ENCODE assay signal across 21 cellular contexts in genomic region chr9:87581949-87582637, GRCh38.
DNase-seq lines count a peak whose midpoint lies in the region; ATAC-seq and TF ChIP-seq lines count a peak whose summit lies in the region.
"Had no signal": no experiment of that assay in that cellular context is flagged by ENCODE, and none has a peak within 500 bp of the region (broad histone marks: within the 10 kb centered on the region; RNA-seq: fewer than 3 reads in every experiment).

No MANE protein-coding gene starts in this region.

- peak; percentile 79 for DNase-seq in amniotic epithelial cell (ENCODE audit: low read depth)
- DNase-seq in hepatocyte (ENCODE audit: low spot score), result no peak
- DNase-seq in nephron progenitor cell, result no peak
- no peak for DNase-seq in suprapubic skin (ENCODE audit: low spot score in 2 of 2)
- no peak for DNase-seq in colonic mucosa
- DNase-seq in UCSD-AML1 (lab: John Stamatoyannopoulos, UW; ENCODE audit: unreplicated experiment), result no peak
- no peak for DNase-seq in activated CD4-positive, alpha-beta T cell treated with anti-CD3 and anti-CD28 coated beads, Interleukin-2, amount 10 ng/mL, durations not matched to agents 24 days and 14 days
- DNase-seq: activated CD4-positive, alpha-beta memory T cell treated with anti-CD3 and anti-CD28 coated beads, Interleukin-2, amount 10 ng/mL, durations not matched to agents 7 days and 5 days; activated CD4-positive, CD25-positive, alpha-beta regulatory T cell; activated gamma-delta T cell treated with Interleukin-2 at 50 U/mL for 16 hours; amniotic stem cell; Calu3; Karpas-422; mesendoderm; NCI-H187 treated with DMSO at 0.1 percent for 48 hours; spleen; stimulated activated CD4-positive, alpha-beta T cell treated with anti-CD3 and anti-CD28 coated beads, Interleukin-4, amount 100 ng/mL, for 24 hours; stimulated activated naive CD4-positive, alpha-beta T cell treated with Interleukin-2 at 50 U/mL for 16 hours; T-helper 9 cell had no signal

- peaks cover 5% of the 10 kb centered on the region for H3K27me3 Mint-ChIP-seq in nephron progenitor cell (ENCODE audit: low read depth, poor library complexity)
- H3K27me3 Mint-ChIP-seq in activated CD4-positive, alpha-beta T cell treated with anti-CD3 and anti-CD28 coated beads, Interleukin-2, amount 10 ng/mL, durations not matched to agents 24 days and 14 days, result peaks cover 3% of the 10 kb centered on the region
- H3K27me3 Mint-ChIP-seq: central memory CD8-positive, alpha-beta T cell had no signal

- H3K36me3 Mint-ChIP-seq in nephron progenitor cell (ENCODE audit: low read depth), result peaks cover 3% of the 10 kb centered on the region
- H3K36me3 Mint-ChIP-seq in activated CD4-positive, alpha-beta T cell treated with anti-CD3 and anti-CD28 coated beads, Interleukin-2, amount 10 ng/mL, durations not matched to agents 24 days and 14 days (ENCODE audit: low read depth), result no peaks in the 10 kb centered on the region

- peaks cover 40% of the 10 kb centered on the region for H3K4me1 ChIP-seq in hepatocyte (ENCODE audit: insufficient read depth)
- peaks cover 10% of the 10 kb centered on the region for H3K4me1 ChIP-seq in suprapubic skin
- H3K4me1 ChIP-seq in colonic mucosa, result peaks cover 4% of the 10 kb centered on the region

- no peak overlapping the region for H3K4me2 ChIP-seq in hepatocyte

- H3K79me2 ChIP-seq in hepatocyte, result peaks cover 70% of the 10 kb centered on the region

- peak overlapping the region; percentile 10 for H3K4me3 Mint-ChIP-seq in nephron progenitor cell
- H3K4me3 Mint-ChIP-seq in activated CD4-positive, alpha-beta T cell treated with anti-CD3 and anti-CD28 coated beads, Interleukin-2, amount 10 ng/mL, durations not matched to agents 24 days and 14 days, result no peak overlapping the region
- H3K4me3 Mint-ChIP-seq: activated CD4-positive, alpha-beta memory T cell treated with anti-CD3 and anti-CD28 coated beads, Interleukin-2, amount 10 ng/mL, durations not matched to agents 7 days and 5 days; central memory CD8-positive, alpha-beta T cell had no signal

- ATAC-seq in HG03139 (IDR thresholded peaks at IDR 0.05; ENCODE audit: unreplicated experiment), result no peak

- H4K20me1 ChIP-seq in hepatocyte (ENCODE audit: insufficient read depth, poor library complexity, severe bottlenecking), result no peaks in the 10 kb centered on the region

- no peak for TF ChIP-seq CTCF in hepatocyte (IDR thresholded peaks at IDR 0.05; ENCODE audit: poor library complexity)
- no peak for TF ChIP-seq CTCF in nephron progenitor cell (IDR thresholded peaks at IDR 0.05)
- TF ChIP-seq CTCF in suprapubic skin (IDR thresholded peaks at IDR 0.05), result no peak
- no peak for TF ChIP-seq CTCF in colonic mucosa (IDR thresholded peaks at IDR 0.05)

- no peak for TF ChIP-seq EP300 in suprapubic skin (IDR thresholded peaks at IDR 0.05)

- H3K9me3 ChIP-seq in hepatocyte (ENCODE audit: low read depth) (no peaks in the 10 kb centered on the region), suprapubic skin (no peaks in the 10 kb centered on the region), colonic mucosa (no peaks in the 10 kb centered on the region)
- H3K9me3 ChIP-seq: spleen had no signal

- no peak for TF ChIP-seq POLR2A in suprapubic skin (IDR thresholded peaks at IDR 0.05)

- H3K9me2 ChIP-seq in hepatocyte (replicated peaks; ENCODE audit: insufficient read depth), result no peaks in the 10 kb centered on the region

- H3K27ac ChIP-seq in hepatocyte (peak overlapping the region; percentile 58), suprapubic skin (peak overlapping the region; percentile 61), colonic mucosa (no peak overlapping the region)

- WGBS in hepatocyte (ENCODE audit: low lambda C conversion rate, missing lambda C conversion rate), result 87% methylated on average over 10 of the region's 10 CpGs
- WGBS in suprapubic skin, result 74% methylated on average over 10 of the region's 10 CpGs

- intact Hi-C loops in colonic mucosa (cut with DNase I), result no loop called here
- intact Hi-C loops in activated CD4-positive, alpha-beta T cell treated with anti-CD3 and anti-CD28 coated beads, Interleukin-2, amount 10 ng/mL, durations not matched to agents 24 days and 14 days (cut with micrococcal nuclease), result no loop called here

- H3K36me3 ChIP-seq in hepatocyte (replicated peaks; ENCODE audit: insufficient read depth, low read depth) (no peaks in the 10 kb centered on the region), suprapubic skin (no peaks in the 10 kb centered on the region), colonic mucosa (no peaks in the 10 kb centered on the region)
- H3K36me3 ChIP-seq: spleen had no signal

- no peaks in the 10 kb centered on the region for H3K27me3 ChIP-seq in hepatocyte
- H3K27me3 ChIP-seq in suprapubic skin, result no peaks in the 10 kb centered on the region
- no peaks in the 10 kb centered on the region for H3K27me3 ChIP-seq in colonic mucosa
- H3K27me3 ChIP-seq: spleen had no signal

- no peak overlapping the region for H3K27ac Mint-ChIP-seq in nephron progenitor cell
- no peak overlapping the region for H3K27ac Mint-ChIP-seq in activated CD4-positive, alpha-beta T cell treated with anti-CD3 and anti-CD28 coated beads, Interleukin-2, amount 10 ng/mL, durations not matched to agents 24 days and 14 days
- H3K27ac Mint-ChIP-seq: activated CD4-positive, alpha-beta memory T cell treated with anti-CD3 and anti-CD28 coated beads, Interleukin-2, amount 10 ng/mL, durations not matched to agents 7 days and 5 days had no signal

- H3K4me3 ChIP-seq in hepatocyte (no peak overlapping the region), suprapubic skin (no peak overlapping the region), colonic mucosa (no peak overlapping the region)
- H3K4me3 ChIP-seq: spleen had no signal

- H2AFZ ChIP-seq in hepatocyte, result no peak overlapping the region

- no peak overlapping the region for H3K9ac ChIP-seq in colonic mucosa (ENCODE audit: low read depth in 2 of 2, low read length in 2 of 2)

- H3K9me3 Mint-ChIP-seq in nephron progenitor cell, result no peaks in the 10 kb centered on the region
- H3K9me3 Mint-ChIP-seq in activated CD4-positive, alpha-beta T cell treated with anti-CD3 and anti-CD28 coated beads, Interleukin-2, amount 10 ng/mL, durations not matched to agents 24 days and 14 days, result no peaks in the 10 kb centered on the region
- H3K9me3 Mint-ChIP-seq: activated CD4-positive, alpha-beta memory T cell treated with anti-CD3 and anti-CD28 coated beads, Interleukin-2, amount 10 ng/mL, durations not matched to agents 7 days and 5 days; central memory CD8-positive, alpha-beta T cell had no signal

- H3K4me1 Mint-ChIP-seq in nephron progenitor cell, result peaks cover 53% of the 10 kb centered on the region
- H3K4me1 Mint-ChIP-seq in activated CD4-positive, alpha-beta T cell treated with anti-CD3 and anti-CD28 coated beads, Interleukin-2, amount 10 ng/mL, durations not matched to agents 24 days and 14 days, result no peaks in the 10 kb centered on the region
- H3K4me1 Mint-ChIP-seq: activated CD4-positive, alpha-beta memory T cell treated with anti-CD3 and anti-CD28 coated beads, Interleukin-2, amount 10 ng/mL, durations not matched to agents 7 days and 5 days; central memory CD8-positive, alpha-beta T cell had no signal
